9 cellular contexts compared by ENCODE assay signal in genomic region chr2:105822186-105822585, GRCh38.
A peak's percentile ranks its signal among the peaks of the same experiment; 100 is the strongest.
DNase-seq lines count a peak whose midpoint lies in the region; ATAC-seq and TF ChIP-seq lines count a peak whose summit lies in the region.
"Had no signal": no experiment of that assay in that cellular context is flagged by ENCODE, and none has a peak within 500 bp of the region (broad histone marks: within the 10 kb centered on the region; RNA-seq: fewer than 3 reads in every experiment).

No MANE protein-coding gene starts in this region.

- no peak for TF ChIP-seq CTCF in suprapubic skin (IDR thresholded peaks at IDR 0.05)

- H3K4me1 Mint-ChIP-seq in naive thymus-derived CD8-positive, alpha-beta T cell = peaks cover 42 to 83% (median 77%) of the 10 kb centered on the region in 4 donors

- H3K9me3 ChIP-seq in KOPT-K1 (ENCODE audit: insufficient read depth, low read length, poor library complexity, severe bottlenecking) = no peaks in the 10 kb centered on the region
- no peaks in the 10 kb centered on the region for H3K9me3 ChIP-seq in suprapubic skin
- H3K9me3 ChIP-seq: upper lobe of left lung had no signal

- no peak for TF ChIP-seq POLR2A in suprapubic skin (IDR thresholded peaks at IDR 0.05)

- POLR2A ChIA-PET in naive thymus-derived CD8-positive, alpha-beta T cell (lab: Charles Lee) = interaction anchor here (0.6 to 1.6 kb wide), 7 partner anchors 9 to 275 kb away, joined by 3 to 5 read pairs (median 3); no protein-coding TSS in a partner anchor

- H3K4me3 Mint-ChIP-seq in naive thymus-derived CD8-positive, alpha-beta T cell = peak overlapping the region; percentile 19 to 68 (median 56)

- peak; percentile 77 for ATAC-seq in GM18520 (IDR thresholded peaks at IDR 0.05; ENCODE audit: unreplicated experiment)
- peak; percentile 94 for ATAC-seq in GM21737 (IDR thresholded peaks at IDR 0.05; ENCODE audit: unreplicated experiment)
- ATAC-seq in naive thymus-derived CD8-positive, alpha-beta T cell = peak; percentile 81 to 92

- H3K4me1 ChIP-seq in suprapubic skin = peaks cover 26% of the 10 kb centered on the region

- no peaks in the 10 kb centered on the region for H3K27me3 ChIP-seq in suprapubic skin
- H3K27me3 ChIP-seq: upper lobe of left lung had no signal

- peak overlapping the region; percentile 37 for H3K27ac ChIP-seq in KOPT-K1 (ENCODE audit: low read depth, low read length, poor library complexity, severe bottlenecking)
- H3K27ac ChIP-seq in suprapubic skin = no peak overlapping the region

- no peaks in the 10 kb centered on the region for H3K27me3 Mint-ChIP-seq in naive thymus-derived CD8-positive, alpha-beta T cell

- no peak overlapping the region for H3K4me3 ChIP-seq in suprapubic skin
- H3K4me3 ChIP-seq: upper lobe of left lung had no signal

- TF ChIP-seq EP300 in suprapubic skin (IDR thresholded peaks at IDR 0.05) = no peak

- peak in 5 of 10 donors; percentile 15 to 65 (median 46) for DNase-seq in naive thymus-derived CD8-positive, alpha-beta T cell
- no peak for DNase-seq in NCI-H1417 treated with DMSO at 0.1 percent for 48 hours (lab: John Stamatoyannopoulos, UW)
- DNase-seq in suprapubic skin (ENCODE audit: low spot score in 2 of 2) = no peak
- no peak for DNase-seq in effector CD8-positive, alpha-beta T cell (lab: John Stamatoyannopoulos, UW)
- DNase-seq in activated CD8-positive, alpha-beta memory T cell treated with anti-CD3 and anti-CD28 coated beads for 24 hours = no peak
- DNase-seq: upper lobe of left lung had no signal

- 67% methylated on average over 7 of the region's 7 CpGs for WGBS in suprapubic skin

- H3K36me3 ChIP-seq in KOPT-K1 (ENCODE audit: insufficient read depth, low read length) (peaks cover 38% of the 10 kb centered on the region), suprapubic skin (peaks cover 8% of the 10 kb centered on the region)

- H3K36me3 Mint-ChIP-seq in naive thymus-derived CD8-positive, alpha-beta T cell = peaks cover 16 to 76% (median 43%) of the 10 kb centered on the region in 3 donors

- peaks cover 0 to 9% (median 5%) of the 10 kb centered on the region in 9 donors for H3K9me3 Mint-ChIP-seq in naive thymus-derived CD8-positive, alpha-beta T cell

- H3K27ac Mint-ChIP-seq in naive thymus-derived CD8-positive, alpha-beta T cell = peak overlapping the region; percentile 80 to 96 (median 92)
